In the genomic region with DNA sequence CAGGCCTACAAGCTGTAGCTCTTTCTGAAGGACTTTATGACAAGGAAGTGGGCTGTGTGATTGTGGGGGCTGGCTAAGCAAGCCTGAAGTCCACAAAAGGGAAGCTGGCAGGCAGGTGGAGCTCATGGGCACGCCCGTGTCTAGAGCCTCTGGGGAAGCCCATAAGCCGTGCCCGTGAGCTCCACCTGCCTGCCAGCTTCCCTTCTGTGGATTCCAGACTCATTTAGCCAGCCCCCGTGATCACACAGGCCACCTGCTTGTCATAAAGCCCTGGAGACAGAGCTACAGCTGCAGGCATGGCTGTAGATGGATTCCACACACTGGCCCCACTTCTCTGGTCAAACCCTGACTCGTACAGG, we compare ENCODE assay signal across 9 cellular contexts. TPM values are rescaled to one million over a fixed set of nuclear protein-coding genes. Genes with fewer than 3 reads are reported as not detected.
DNase-seq lines count a peak whose midpoint lies in the region; ATAC-seq and TF ChIP-seq lines count a peak whose summit lies in the region.
"Had no signal": no experiment of that assay in that cellular context is flagged by ENCODE, and none has a peak within 500 bp of the region (broad histone marks: within the 10 kb centered on the region; RNA-seq: fewer than 3 reads in every experiment).

No MANE protein-coding gene starts in this region.

- no peak overlapping the region for H2AFZ ChIP-seq in neural progenitor cell (replicated peaks)

- no peak overlapping the region for H3K4me3 Mint-ChIP-seq in neural progenitor cell

- no peaks in the 10 kb centered on the region for H3K27me3 ChIP-seq in layer of hippocampus (ENCODE audit: control insufficient read depth, insufficient read depth, low read length)
- no peaks in the 10 kb centered on the region for H3K27me3 ChIP-seq in neural progenitor cell
- H3K27me3 ChIP-seq: SJSA1 had no signal

- H3K27ac ChIP-seq in layer of hippocampus (ENCODE audit: low read depth, low read length) = peak overlapping the region; percentile 1
- no peak overlapping the region for H3K27ac ChIP-seq in neural progenitor cell

- H3K4me1 ChIP-seq in neural progenitor cell = peaks cover 12% of the 10 kb centered on the region

- H3K27me3 Mint-ChIP-seq in neural progenitor cell (ENCODE audit: insufficient read depth, low read depth) = peaks cover 4% of the 10 kb centered on the region

- no peak overlapping the region for H3K27ac Mint-ChIP-seq in neural progenitor cell

- no peak overlapping the region for H3K9ac ChIP-seq in neural progenitor cell

- peaks cover 32% of the 10 kb centered on the region for H3K36me3 Mint-ChIP-seq in neural progenitor cell

- H3K9me3 Mint-ChIP-seq in neural progenitor cell = no peaks in the 10 kb centered on the region

- peaks cover 7% of the 10 kb centered on the region for H3F3A ChIP-seq in neural progenitor cell (ENCODE audit: low read depth)

- no peaks in the 10 kb centered on the region for H3K79me2 ChIP-seq in neural progenitor cell (ENCODE audit: low read depth)

- peaks cover 37% of the 10 kb centered on the region for H3K4me1 Mint-ChIP-seq in neural progenitor cell

- no peak overlapping the region for H3K4me3 ChIP-seq in neural progenitor cell
- H3K4me3 ChIP-seq: SJSA1 had no signal

- DNase-seq in NCI-H748 (lab: John Stamatoyannopoulos, UW; ENCODE audit: unreplicated experiment) (peak; percentile 71), NCI-H748 treated with DMSO at 0.1 percent for 48 hours (lab: John Stamatoyannopoulos, UW) (no peak), NCI-H774 (lab: John Stamatoyannopoulos, UW) (peak; percentile 83), neural progenitor cell (ENCODE audit: low spot score) (no peak)
- DNase-seq in activated T-cell treated with anti-CD3 and anti-CD28 coated beads, Interleukin-2, amount 50 U/mL, for 48 hours = peak; percentile 67 to 71
- DNase-seq in stimulated activated naive CD8-positive, alpha-beta T cell treated with anti-CD3 and anti-CD28 coated beads, Interleukin-15, Interleukin-2, amounts not matched to agents 100 U/mL and 50 U/mL, for 24 hours = peak; percentile 63

- peak; percentile 80 for ATAC-seq in stimulated activated naive CD8-positive, alpha-beta T cell treated with anti-CD3 and anti-CD28 coated beads, Interleukin-15, Interleukin-2, amounts not matched to agents 100 U/mL and 50 U/mL, for 24 hours
- no peak for ATAC-seq in GM18520 (IDR thresholded peaks at IDR 0.05; ENCODE audit: unreplicated experiment)

- no peaks in the 10 kb centered on the region for H3K9me3 ChIP-seq in neural progenitor cell (ENCODE audit: low read depth)
- H3K9me3 ChIP-seq: SJSA1 had no signal

- no peak for TF ChIP-seq CTCF in neural progenitor cell (IDR thresholded peaks at IDR 0.05)

- H4K20me1 ChIP-seq in neural progenitor cell (ENCODE audit: low read depth) = no peaks in the 10 kb centered on the region

- no peaks in the 10 kb centered on the region for H3K36me3 ChIP-seq in neural progenitor cell
- H3K36me3 ChIP-seq: SJSA1 had no signal

- no peak overlapping the region for H3K4me2 ChIP-seq in neural progenitor cell

RNA-seq across cellular contexts. Expression of a gene that starts 15.2 kb away (rescaled TPM):
- total RNA-seq in neural progenitor cell (ENCODE audit: low replicate concordance) = 1.1 and 1.5 TPM in 2 replicates

RNA-seq across cellular contexts. Expression of a gene that starts 22.5 kb away (rescaled TPM):
- 5.3 and 5.5 TPM in 2 replicates for total RNA-seq in neural progenitor cell (ENCODE audit: low replicate concordance)

RNA-seq across cellular contexts. Expression of a gene that starts 44.2 kb away (rescaled TPM):
- total RNA-seq in neural progenitor cell (ENCODE audit: low replicate concordance) = not detected in 2 replicates
- total RNA-seq: SJSA1 had no signal

Comparison
In these comparisons a context has a peak if more than half of its experiments do, and no peak if none do; other contexts are left out.
1. DNase-seq: peak in NCI-H748 (single experiment), NCI-H774 (single experiment), activated T-cell treated with anti-CD3 and anti-CD28 coated beads, Interleukin-2, amount 50 U/mL, for 48 hours (2 of 2) and stimulated activated naive CD8-positive, alpha-beta T cell treated with anti-CD3 and anti-CD28 coated beads, Interleukin-15, Interleukin-2, amounts not matched to agents 100 U/mL and 50 U/mL, for 24 hours (single experiment); none in NCI-H748 treated with DMSO at 0.1 percent for 48 hours (single experiment) and neural progenitor cell (single experiment).